In the genomic region with DNA sequence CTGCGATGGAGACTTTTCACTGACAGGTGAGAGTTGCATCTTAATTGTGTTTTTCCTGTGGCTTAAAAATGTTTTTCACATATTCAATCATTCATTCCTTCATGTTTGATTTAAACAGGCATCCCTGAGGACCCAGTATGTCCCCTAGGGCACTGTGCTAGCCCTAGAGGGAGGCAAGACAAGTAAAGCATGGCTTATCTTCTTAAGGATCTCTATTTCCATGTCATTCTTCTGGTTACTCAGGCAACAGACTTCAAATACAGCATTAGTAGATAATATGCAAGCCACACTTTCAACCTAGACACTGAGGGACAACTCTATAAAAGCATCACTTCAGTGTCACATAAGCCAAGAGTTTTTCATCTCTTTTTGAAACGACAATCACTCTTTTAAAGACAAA, we compare ENCODE assay signal across 19 cellular contexts. TPM values are rescaled to one million over a fixed set of nuclear protein-coding genes. Genes with fewer than 3 reads are reported as not detected.
DNase-seq lines count a peak whose midpoint lies in the region; ATAC-seq, FAIRE-seq and TF ChIP-seq lines count a peak whose summit lies in the region.
"Had no signal": no experiment of that assay in that cellular context is flagged by ENCODE, and none has a peak within 500 bp of the region (broad histone marks: within the 10 kb centered on the region; RNA-seq: fewer than 3 reads in every experiment).

No MANE protein-coding gene starts in this region.

- no peak for FAIRE-seq in K562 (lab: Jason Lieb, UNC)
- FAIRE-seq: GM12891, H1 had no signal

- no peaks in the 10 kb centered on the region for H3K9me2 ChIP-seq in neural cell (ENCODE audit: insufficient read depth, low read length)

- no TSS peak for BruUV-seq in K562 (replicated peaks; lab: Mats Ljungman, UMichigan)

- 32% methylated on average over 2 of the region's 2 CpGs for WGBS in K562 (ENCODE audit: insufficient coverage, low coverage, missing lambda C conversion rate)
- no CpG with 5 or more reads among the region's 2 CpGs for WGBS in trophoblast cell (ENCODE audit: extremely low coverage, insufficient coverage, insufficient read length)

- H3K79me2 ChIP-seq in K562 (ENCODE audit: control insufficient read depth, insufficient read depth, low read length) (no peaks in the 10 kb centered on the region), neural cell (replicated peaks; ENCODE audit: insufficient read depth, low read length) (no peaks in the 10 kb centered on the region), trophoblast cell (ENCODE audit: control insufficient read depth, insufficient read depth, low read length, poor library complexity) (no peaks in the 10 kb centered on the region)

- H3K27ac ChIP-seq in K562 (ENCODE audit: extremely low read depth, low read depth, low read length) (no peak overlapping the region), neural cell (ENCODE audit: low read length) (no peak overlapping the region), trophoblast cell (ENCODE audit: low read depth, low read length) (no peak overlapping the region), foreskin keratinocyte (no peak overlapping the region)
- H3K27ac ChIP-seq: GM23248 had no signal

- H2BK5ac ChIP-seq in trophoblast cell (ENCODE audit: low read depth, low read length, poor library complexity): no peak overlapping the region

- POLR2A ChIA-PET in K562 (lab: Yijun Ruan, JAX): interaction anchor here (1.2 to 1.5 kb wide), 2 partner anchors 10 to 16 kb away, joined by 3 to 5 read pairs; no protein-coding TSS in a partner anchor

- intact Hi-C loops in K562 (cut with micrococcal nuclease): no loop called here

- H3K4me1 ChIP-seq in K562 (replicated peaks in 1 of 2; ENCODE audit: control insufficient read depth in 2 of 2, insufficient read depth in 2 of 2, low read length in 2 of 2) (peaks cover 0 to 9% of the 10 kb centered on the region in 2 experiments; a peak in 4 of 5 replicates), trophoblast cell (ENCODE audit: control insufficient read depth in 1 of 2, insufficient read depth in 2 of 2, low read length in 2 of 2) (peaks cover 0 to 4% of the 10 kb centered on the region in 2 experiments), foreskin keratinocyte (peaks cover 6% of the 10 kb centered on the region)

- no peaks in the 10 kb centered on the region for H3K79me1 ChIP-seq in trophoblast cell (ENCODE audit: low read length)

- no peak overlapping the region for H3K27ac Mint-ChIP-seq in T-helper 17 cell
- H3K27ac Mint-ChIP-seq: CD4-positive, alpha-beta memory T cell had no signal

- TF ChIP-seq EP300 in K562 (IDR thresholded peaks at IDR 0.05; ENCODE audit: low read length): no peak
- peak; percentile 79 for TF ChIP-seq EP300 in neural cell (conservative IDR thresholded peaks at IDR 0.05; ENCODE audit: poor library complexity, severe bottlenecking)

- no peak overlapping the region for H2BK120ac ChIP-seq in trophoblast cell (ENCODE audit: insufficient read depth, low read length, poor library complexity)

- H4K91ac ChIP-seq in trophoblast cell (ENCODE audit: low read depth, low read length): no peak overlapping the region

- no peak overlapping the region for H4K8ac ChIP-seq in trophoblast cell (ENCODE audit: low read depth, low read length)

- no peaks in the 10 kb centered on the region; the same call in 2 of the 3 replicates for H3K36me3 ChIP-seq in K562 (ENCODE audit: control insufficient read depth, insufficient read depth, low read length)
- H3K36me3 ChIP-seq in neural cell (ENCODE audit: insufficient read depth, low read length): no peaks in the 10 kb centered on the region
- H3K36me3 ChIP-seq in trophoblast cell (ENCODE audit: control insufficient read depth in 1 of 2, insufficient read depth in 2 of 2, low read length in 2 of 2): no peaks in the 10 kb centered on the region

- no peak overlapping the region for H2BK12ac ChIP-seq in trophoblast cell (ENCODE audit: low read length)

- no peak overlapping the region for H3K23ac ChIP-seq in trophoblast cell (ENCODE audit: low read length)

- TF ChIP-seq CTCF in K562 (IDR thresholded peaks at IDR 0.05 in 2 of 3, conservative IDR thresholded peaks at IDR 0.05 in 1 of 3; ENCODE audit: insufficient read depth in 2 of 3, low read depth in 1 of 3, low read length in 3 of 3): no peak
- no peak for TF ChIP-seq CTCF in neural cell (IDR thresholded peaks at IDR 0.05; ENCODE audit: poor library complexity, severe bottlenecking)
- TF ChIP-seq CTCF in foreskin keratinocyte (conservative IDR thresholded peaks at IDR 0.05): no peak

- no peaks in the 10 kb centered on the region for H3F3A ChIP-seq in neural cell (ENCODE audit: insufficient read depth, low read length, poor library complexity, severe bottlenecking)

- no peaks in the 10 kb centered on the region for H3K27me3 Mint-ChIP-seq in T-helper 17 cell
- H3K27me3 Mint-ChIP-seq: CD4-positive, alpha-beta memory T cell had no signal

- no peak overlapping the region for H3K4me3 Mint-ChIP-seq in T-helper 17 cell
- H3K4me3 Mint-ChIP-seq: CD4-positive, alpha-beta memory T cell had no signal

- no peak for TF ChIP-seq POLR2A in K562 (conservative IDR thresholded peaks at IDR 0.05)
- TF ChIP-seq POLR2A in GM18505 (IDR thresholded peaks at IDR 0.05; ENCODE audit: borderline replicate concordance, extremely low read depth, insufficient read depth, insufficient read length): no peak

- CTCF ChIA-PET in K562 (lab: Yijun Ruan, JAX; ENCODE audit: low intra/inter-chr PET ratio): no interaction called here

- H2AK5ac ChIP-seq in trophoblast cell (ENCODE audit: low read length): no peak overlapping the region

- H3K4me3 ChIP-seq in K562 (no peak overlapping the region), neural cell (ENCODE audit: low read length) (peak overlapping the region; percentile 16), trophoblast cell (ENCODE audit: low read depth, low read length) (no peak overlapping the region)
- H3K4me3 ChIP-seq: GM23248 had no signal

- H3K9me3 ChIP-seq in K562 (replicated peaks; ENCODE audit: control insufficient read depth, insufficient read depth, low read depth, low read length): no peaks in the 10 kb centered on the region
- no peaks in the 10 kb centered on the region for H3K9me3 ChIP-seq in neural cell (ENCODE audit: low read length)
- no peaks in the 10 kb centered on the region for H3K9me3 ChIP-seq in trophoblast cell (ENCODE audit: insufficient read depth, low read depth, low read length)
- H3K9me3 ChIP-seq in T-helper 17 cell (ENCODE audit: control insufficient read depth, low read length, poor library complexity, severe bottlenecking): no peaks in the 10 kb centered on the region

- DNase-seq in K562 (ENCODE audit: extremely low read depth in 1 of 4, low spot score in 3 of 4) (no peak), trophoblast cell (peak; percentile 30 to 82), NK-92 (lab: John Stamatoyannopoulos, UW; ENCODE audit: unreplicated experiment) (no peak), foreskin keratinocyte (no peak), T-helper 17 cell (no peak)
- DNase-seq: C1 segment of cervical spinal cord; Calu3; CD4-positive, alpha-beta memory T cell; COR-L47; DMS53; DMS79 treated with DMSO at 0.1 percent for 48 hours; GF-D8; GM23248; H7 had no signal

- H3K4me1 Mint-ChIP-seq in T-helper 17 cell: peaks cover 9% of the 10 kb centered on the region
- H3K4me1 Mint-ChIP-seq: CD4-positive, alpha-beta memory T cell had no signal

- no peak overlapping the region for H3K9ac ChIP-seq in K562 (ENCODE audit: insufficient read depth in 1 of 2, low read depth in 2 of 2, low read length in 2 of 2)
- H3K9ac ChIP-seq in neural cell (ENCODE audit: low read length): no peak overlapping the region
- H3K9ac ChIP-seq in trophoblast cell (ENCODE audit: low read length): no peak overlapping the region
- H3K9ac ChIP-seq: GM23248 had no signal

- no peak overlapping the region for H2AFZ ChIP-seq in K562 (ENCODE audit: low read depth, low read length)
- H2AFZ ChIP-seq in neural cell (ENCODE audit: low read depth, low read length): no peak overlapping the region
- H2AFZ ChIP-seq in trophoblast cell (ENCODE audit: insufficient read depth, low read length, poor library complexity): no peak overlapping the region
- H2AFZ ChIP-seq: GM23248 had no signal

- no peaks in the 10 kb centered on the region for H3K36me3 Mint-ChIP-seq in T-helper 17 cell (ENCODE audit: low read depth)
- H3K36me3 Mint-ChIP-seq: CD4-positive, alpha-beta memory T cell had no signal

- no peak overlapping the region for H3K4me2 ChIP-seq in K562 (ENCODE audit: insufficient read depth, low read length)
- H3K4me2 ChIP-seq in neural cell (ENCODE audit: low read length): no peak overlapping the region
- H3K4me2 ChIP-seq in trophoblast cell (ENCODE audit: low read length): no peak overlapping the region

- in situ Hi-C loops in K562 (cut with MboI): no loop called here

- no peak for ATAC-seq in K562
- ATAC-seq in GM18505 (IDR thresholded peaks at IDR 0.05; ENCODE audit: unreplicated experiment): no peak
- ATAC-seq in foreskin keratinocyte: no peak
- no peak for ATAC-seq in T-helper 17 cell
- ATAC-seq: HCT116 had no signal

- no peak overlapping the region for H4K12ac ChIP-seq in trophoblast cell (ENCODE audit: low read depth, low read length)

- H3K18ac ChIP-seq in trophoblast cell (ENCODE audit: low read length): no peak overlapping the region

- H3K4ac ChIP-seq in trophoblast cell (ENCODE audit: low read depth, low read length): no peak overlapping the region

- no peaks in the 10 kb centered on the region for H3K9me1 ChIP-seq in K562 (ENCODE audit: control insufficient read depth, insufficient read depth, low read length)

- TF ChIP-seq RAD21 in K562 (CRISPR knock-in tag; conservative IDR thresholded peaks at IDR 0.05 in 1 of 2, IDR thresholded peaks at IDR 0.05 in 1 of 2) (no peak), neural cell (conservative IDR thresholded peaks at IDR 0.05) (no peak)

- H3K14ac ChIP-seq in trophoblast cell (ENCODE audit: low read length): no peak overlapping the region

- no peaks in the 10 kb centered on the region for H4K20me1 ChIP-seq in K562 (replicated peaks; ENCODE audit: control insufficient read depth, insufficient read depth, low read length)
- no peaks in the 10 kb centered on the region for H4K20me1 ChIP-seq in neural cell (ENCODE audit: insufficient read depth)

- no peaks in the 10 kb centered on the region for H3K27me3 ChIP-seq in K562 (ENCODE audit: control insufficient read depth in 2 of 2, insufficient read depth in 2 of 2, low read length in 2 of 2)
- H3K27me3 ChIP-seq in neural cell (ENCODE audit: insufficient read depth, low read depth, low read length): no peaks in the 10 kb centered on the region
- no peaks in the 10 kb centered on the region for H3K27me3 ChIP-seq in trophoblast cell (ENCODE audit: insufficient read depth, low read length)
- H3K27me3 ChIP-seq in foreskin keratinocyte: no peaks in the 10 kb centered on the region

RNA-seq across cellular contexts. Expression of gene CDK1, which starts 29.2 kb away (rescaled TPM):
- total RNA-seq in K562 (2011; cell fraction: chromatin; rRNA removed; ENCODE audit: low replicate concordance): 71.4 and 283 TPM in 2 replicates
- total RNA-seq in K562 (2011; cell fraction: nucleolus; rRNA removed): 32.2 and 40.9 TPM in 2 replicates
- 114 and 180 TPM in 2 replicates for total RNA-seq in K562 (2011; cell fraction: nucleoplasm; rRNA removed)
- total RNA-seq in K562 (2014; rRNA removed) (122 and 156 TPM in 2 replicates), K562 (2014; rRNA removed; fragmentation: Illumina TruSeq; extraction: Trizol) (306 and 331 TPM in 2 replicates), K562 (2015; rRNA removed; fragmentation: Illumina TruSeq; extraction: Trizol) (213 and 236 TPM in 2 replicates), K562 (2021) (159 and 174 TPM in 2 replicates), foreskin keratinocyte (88.8 and 105 TPM in 2 replicates), T-helper 17 cell (1 to 10 TPM in 1 of 2 donors, under 1 TPM in 1; 0.67 to 1.4 TPM)
- polyA plus RNA-seq in K562 (2011; rRNA removed) (259 and 366 TPM in 2 replicates), K562 (2014; fragmentation: Illumina TruSeq; extraction: Trizol) (206 and 228 TPM in 2 replicates), K562 (2014; fragmentation: Nextera tagmentation; extraction: Ambion mirVana) (100 to 1,000 TPM; 568 to 685 TPM), K562 (2014; rRNA removed) (204 and 210 TPM in 2 replicates), neural cell (4.0 and 4.5 TPM in 2 replicates), foreskin keratinocyte (52.4 and 84.9 TPM in 2 replicates)
- polyA plus RNA-seq in K562 (2011; cell fraction: cytosol; rRNA removed): 38.7 and 88.0 TPM in 2 replicates
- 109 and 195 TPM in 2 replicates for polyA plus RNA-seq in K562 (2011; cell fraction: nucleus; rRNA removed)
- polyA plus RNA-seq in K562 (2012): 130 and 154 TPM in 2 replicates
- polyA minus RNA-seq in K562 (2011; rRNA and poly(A)+ RNA removed): 110 and 131 TPM in 2 replicates
- 37.6 and 52.2 TPM in 2 replicates for polyA minus RNA-seq in K562 (2011; cell fraction: cytosol; rRNA and poly(A)+ RNA removed)
- 102 and 159 TPM in 2 replicates for polyA minus RNA-seq in K562 (2011; cell fraction: nucleus; rRNA and poly(A)+ RNA removed)
- 3.5 and 3.7 TPM in 2 replicates for polyA minus RNA-seq in neural cell
- polyA plus RNA-seq in trophoblast cell (2013): 64.0 and 65.3 TPM in 2 replicates

Comparison
In these comparisons a context has a peak if more than half of its experiments do, and no peak if none do; other contexts are left out.
1. DNase-seq: peak in trophoblast cell (2 of 2); none in K562 (0 of 4), NK-92 (single experiment), foreskin keratinocyte (0 of 2) and T-helper 17 cell (0 of 3).
2. RNA of gene CDK1, which starts 29.2 kb away (total RNA-seq): 32.2 to 331 TPM in K562 and 88.8 to 105 TPM in foreskin keratinocyte; 0.67 to 1.4 TPM in T-helper 17 cell; every median in the first group is over 10 times any median in the second.